ENCODE assay signal across 27 cellular contexts in the genomic region with DNA sequence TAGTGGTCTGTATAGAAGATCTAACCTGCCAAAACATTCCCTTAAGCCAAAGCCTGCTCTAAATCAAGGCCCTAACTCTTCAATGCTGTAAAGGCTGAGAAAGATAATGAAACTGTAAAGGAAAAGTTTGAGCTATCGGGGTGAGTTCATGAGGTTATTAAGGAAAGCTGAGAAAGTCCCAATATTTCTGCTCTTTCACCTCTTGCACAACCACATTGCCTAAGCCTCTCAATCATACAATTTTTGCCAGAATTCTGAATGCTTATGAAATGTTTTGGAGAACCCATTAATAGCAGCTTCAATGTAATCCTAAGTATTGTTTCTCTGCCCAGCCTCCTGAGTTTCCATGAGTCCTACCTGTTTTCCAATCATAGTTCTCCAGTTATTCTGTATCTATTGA.
"Had no signal": no experiment of that assay in that cellular context is flagged by ENCODE, and none has a peak within 500 bp of the region (broad histone marks: within the 10 kb centered on the region; RNA-seq: fewer than 3 reads in every experiment).

No MANE protein-coding gene starts in this region.

- H3K27ac ChIP-seq: neural progenitor cell, ovary, parathyroid adenoma, psoas muscle, sigmoid colon, stomach, suprapubic skin, testis, tibial artery, upper lobe of left lung, vagina had no signal

- H3K79me2 ChIP-seq: parathyroid adenoma had no signal

- H3K9ac ChIP-seq: neural progenitor cell, parathyroid adenoma had no signal

- ATAC-seq: naive thymus-derived CD4-positive, alpha-beta T cell; natural killer cell; psoas muscle; right cardiac atrium; stimulated activated effector memory CD8-positive, alpha-beta T cell treated with anti-CD3 and anti-CD28 coated beads, Interleukin-12 subunit alpha, Interleukin-12 subunit beta, amount 100 ng/mL, for 72 hours; stimulated activated naive B cell treated with anti-CD40 and anti-IgM and Interleukin-4, amounts not matched to agents 10 μg/mL and 1 μg/mL and 100 μg/mL, for 72 hours had no signal

- H3K27me3 ChIP-seq: neural progenitor cell, ovary, sigmoid colon, stomach, suprapubic skin, testis, tibial artery, upper lobe of left lung, vagina had no signal

- H3K4me2 ChIP-seq: neural progenitor cell had no signal

- H3K9me3 ChIP-seq: ovary, psoas muscle, sigmoid colon, stomach, suprapubic skin, testis, tibial artery, upper lobe of left lung, vagina had no signal

- H3K4me1 ChIP-seq: parathyroid adenoma, psoas muscle, sigmoid colon, stomach, suprapubic skin, testis, tibial artery, upper lobe of left lung, vagina had no signal

- H3K36me3 ChIP-seq: neural progenitor cell, ovary, sigmoid colon, stomach, suprapubic skin, tibial artery, upper lobe of left lung, vagina had no signal

- H3K4me3 ChIP-seq: neural progenitor cell, ovary, psoas muscle, sigmoid colon, stomach, suprapubic skin, testis, tibial artery, upper lobe of left lung, vagina had no signal

- H2AFZ ChIP-seq: neural progenitor cell, parathyroid adenoma had no signal

- FAIRE-seq: small intestine, urothelium cell line had no signal

- DNase-seq: naive thymus-derived CD4-positive, alpha-beta T cell; natural killer cell; occipital lobe; ovary; posterior cingulate gyrus; psoas muscle; right cardiac atrium; sigmoid colon; small intestine; stimulated activated CD4-positive, alpha-beta T cell treated with anti-CD3 and anti-CD28 coated beads, Interleukin-15, amount 100 ng/mL, for 24 hours; stimulated activated CD4-positive, alpha-beta T cell treated with anti-CD3 and anti-CD28 coated beads, Interleukin-2, amount 100 ng/mL, for 24 hours; stimulated activated CD4-positive, alpha-beta T cell treated with anti-CD3 and anti-CD28 coated beads, Interleukin-2, amount 100 ng/mL, for 48 hours; stimulated activated CD4-positive, alpha-beta T cell treated with anti-CD3 and anti-CD28 coated beads, Interleukin-4, amount 100 ng/mL, for 24 hours; stimulated activated naive B cell treated with anti-CD40 and anti-IgM and Interleukin-4, amounts not matched to agents 10 μg/mL and 1 μg/mL and 100 μg/mL, for 72 hours; stimulated activated naive CD4-positive, alpha-beta T cell treated with Interleukin-2 at 50 U/mL for 16 hours; stomach; substantia nigra; testis; tibial artery; trophoblast cell; upper lobe of left lung had no signal
